In the genomic region with DNA sequence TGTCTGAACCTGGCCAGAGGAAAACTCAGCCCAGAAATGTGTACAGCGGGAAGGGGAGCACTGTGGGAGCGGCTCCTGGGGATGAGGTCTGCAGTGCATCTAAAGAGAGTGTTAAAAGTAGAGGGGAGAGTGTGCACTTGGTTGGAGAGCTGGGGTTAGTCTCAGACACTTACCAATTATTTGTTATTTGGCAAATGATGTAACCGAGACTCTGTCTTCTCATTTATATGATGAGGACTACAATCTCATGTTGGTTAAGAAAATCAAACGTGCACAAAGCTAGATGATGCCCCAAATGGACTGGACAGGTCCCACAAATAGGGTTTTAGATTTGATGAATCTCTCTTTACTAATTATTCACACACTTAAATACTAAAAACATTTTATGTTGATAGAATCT, we compare ENCODE assay signal across 15 cellular contexts.
"Had no signal": no experiment of that assay in that cellular context is flagged by ENCODE, and none has a peak within 500 bp of the region (broad histone marks: within the 10 kb centered on the region; RNA-seq: fewer than 3 reads in every experiment).

No MANE protein-coding gene starts in this region.

- H3K27me3 ChIP-seq: colonic mucosa, tibial nerve had no signal

- H3K27ac ChIP-seq: colonic mucosa, SK-N-MC, tibial nerve had no signal

- H3K36me3 Mint-ChIP-seq: brain had no signal

- H3K9me3 ChIP-seq: colonic mucosa, tibial nerve had no signal

- H3K4me3 ChIP-seq: colonic mucosa, SK-N-MC, tibial nerve had no signal

- DNase-seq: activated CD4-positive, alpha-beta T cell treated with anti-CD3 and anti-CD28 coated beads, Interleukin-2, amount 10 ng/mL, durations not matched to agents 7 days and 5 days; activated CD4-positive, CD25-positive, alpha-beta regulatory T cell; anterior cingulate cortex; central memory CD4-positive, alpha-beta T cell; colonic mucosa; erythroblast; hypothalamus; islet precursor cell; stimulated activated CD4-positive, alpha-beta T cell treated with anti-CD3 and anti-CD28 coated beads, Interleukin-1b, Interleukin-23, amount 100 ng/mL, for 48 hours; stimulated activated naive CD4-positive, alpha-beta T cell treated with Interleukin-2 at 50 U/mL for 16 hours; T-helper 9 cell had no signal

- H3K9me3 Mint-ChIP-seq: activated CD4-positive, alpha-beta T cell treated with anti-CD3 and anti-CD28 coated beads, Interleukin-2, amount 10 ng/mL, durations not matched to agents 7 days and 5 days; brain had no signal

- H3K4me3 Mint-ChIP-seq: activated CD4-positive, alpha-beta T cell treated with anti-CD3 and anti-CD28 coated beads, Interleukin-2, amount 10 ng/mL, durations not matched to agents 7 days and 5 days; brain had no signal

- H3K27ac Mint-ChIP-seq: activated CD4-positive, alpha-beta T cell treated with anti-CD3 and anti-CD28 coated beads, Interleukin-2, amount 10 ng/mL, durations not matched to agents 7 days and 5 days; brain; progenitor cell of endocrine pancreas had no signal

- H3K4me1 ChIP-seq: colonic mucosa, tibial nerve had no signal

- H3K4me1 Mint-ChIP-seq: brain had no signal
